In genomic region chr13:46176756-46177155, GRCh38 we compare ENCODE assay signal across 8 cellular contexts. TPM values are rescaled to one million over a fixed set of nuclear protein-coding genes. Genes with fewer than 3 reads are reported as not detected.
DNase-seq lines count a peak whose midpoint lies in the region; ATAC-seq, FAIRE-seq and TF ChIP-seq lines count a peak whose summit lies in the region.

No MANE protein-coding gene starts in this region.

- peak overlapping the region; percentile 54 for H3K27ac ChIP-seq in suprapubic skin

- peak overlapping the region; percentile 98 for H3K27ac Mint-ChIP-seq in activated naive CD4-positive, alpha-beta T cell treated with anti-CD3 and anti-CD28 coated beads for 36 hours
- H3K27ac Mint-ChIP-seq in activated T-helper 1 cell treated with anti-CD3 and anti-CD28 coated beads, Interleukin-12 subunit alpha, Interleukin-12 subunit beta, Interleukin-2, Interleukin-4 antibody, amounts not matched to agents 30 ng/mL and 10 ng/mL and 1 ng/mL, durations not matched to agents 14 hours and 24 hours and 36 hours = peak overlapping the region; percentile 86

- CTCF ChIA-PET in activated naive CD4-positive, alpha-beta T cell treated with anti-CD3 and anti-CD28 coated beads for 36 hours (lab: Charles Lee) = interaction anchor here (0.7 to 11.2 kb wide), 3 partner anchors 17 to 34 kb away, joined by 3 to 106 read pairs (median 3); no protein-coding TSS in a partner anchor

- H3K27me3 Mint-ChIP-seq in activated naive CD4-positive, alpha-beta T cell treated with anti-CD3 and anti-CD28 coated beads for 36 hours (ENCODE audit: low read depth) = no peaks in the 10 kb centered on the region
- no peaks in the 10 kb centered on the region for H3K27me3 Mint-ChIP-seq in activated T-helper 1 cell treated with anti-CD3 and anti-CD28 coated beads, Interleukin-12 subunit alpha, Interleukin-12 subunit beta, Interleukin-2, Interleukin-4 antibody, amounts not matched to agents 30 ng/mL and 10 ng/mL and 1 ng/mL, durations not matched to agents 14 hours and 24 hours and 36 hours (ENCODE audit: insufficient read depth)

- 65% methylated on average over 3 of the region's 3 CpGs for WGBS in suprapubic skin

- intact Hi-C loops in activated naive CD4-positive, alpha-beta T cell treated with anti-CD3 and anti-CD28 coated beads for 36 hours (cut with micrococcal nuclease) = loop anchor here (10.0 kb wide), 2 partner anchors 418 to 1978 kb away; no protein-coding TSS in a partner anchor
- intact Hi-C loops in activated T-helper 1 cell treated with anti-CD3 and anti-CD28 coated beads, Interleukin-12 subunit alpha, Interleukin-12 subunit beta, Interleukin-2, Interleukin-4 antibody, amounts not matched to agents 30 ng/mL and 10 ng/mL and 1 ng/mL, durations not matched to agents 14 hours and 24 hours and 36 hours (cut with micrococcal nuclease) = loop anchor here (1.0 to 10.0 kb wide), 5 partner anchors 11 to 1602 kb away; partner anchors contain the start of genes ESD and TSC22D1

- peaks cover 56% of the 10 kb centered on the region for H3K4me1 Mint-ChIP-seq in activated naive CD4-positive, alpha-beta T cell treated with anti-CD3 and anti-CD28 coated beads for 36 hours (ENCODE audit: low read depth)
- peaks cover 73% of the 10 kb centered on the region for H3K4me1 Mint-ChIP-seq in activated T-helper 1 cell treated with anti-CD3 and anti-CD28 coated beads, Interleukin-12 subunit alpha, Interleukin-12 subunit beta, Interleukin-2, Interleukin-4 antibody, amounts not matched to agents 30 ng/mL and 10 ng/mL and 1 ng/mL, durations not matched to agents 14 hours and 24 hours and 36 hours (ENCODE audit: low read depth)

- H3K4me1 ChIP-seq in suprapubic skin = no peaks in the 10 kb centered on the region

- H3K4me3 ChIP-seq in suprapubic skin = peak overlapping the region; percentile 21

- no peak for TF ChIP-seq CTCF in suprapubic skin (IDR thresholded peaks at IDR 0.05)

- no peak for TF ChIP-seq POLR2A in suprapubic skin (IDR thresholded peaks at IDR 0.05)
- TF ChIP-seq POLR2A in H54 (IDR thresholded peaks at IDR 0.05; ENCODE audit: low read depth, low read length) = no peak

- H3K9me3 ChIP-seq in suprapubic skin = no peaks in the 10 kb centered on the region

- H3K9me3 Mint-ChIP-seq in activated naive CD4-positive, alpha-beta T cell treated with anti-CD3 and anti-CD28 coated beads for 36 hours = no peaks in the 10 kb centered on the region
- H3K9me3 Mint-ChIP-seq in activated T-helper 1 cell treated with anti-CD3 and anti-CD28 coated beads, Interleukin-12 subunit alpha, Interleukin-12 subunit beta, Interleukin-2, Interleukin-4 antibody, amounts not matched to agents 30 ng/mL and 10 ng/mL and 1 ng/mL, durations not matched to agents 14 hours and 24 hours and 36 hours = no peaks in the 10 kb centered on the region

- DNase-seq in activated naive CD4-positive, alpha-beta T cell treated with anti-CD3 and anti-CD28 coated beads for 36 hours = no peak
- DNase-seq in activated naive CD4-positive, alpha-beta T cell (lab: John Stamatoyannopoulos, UW) = no peak
- DNase-seq in activated T-helper 1 cell treated with anti-CD3 and anti-CD28 coated beads, Interleukin-12 subunit alpha, Interleukin-12 subunit beta, Interleukin-2, Interleukin-4 antibody, amounts not matched to agents 30 ng/mL and 10 ng/mL and 1 ng/mL, durations not matched to agents 14 hours and 24 hours and 36 hours (ENCODE audit: low spot score) = no peak
- no peak for DNase-seq in suprapubic skin (ENCODE audit: low spot score in 2 of 2)
- no peak for DNase-seq in H54 (ENCODE audit: insufficient read length, low spot score)
- no peak for DNase-seq in AG08396 (ENCODE audit: low spot score)

- ATAC-seq in HG03354 (IDR thresholded peaks at IDR 0.05; ENCODE audit: poor library complexity, severe bottlenecking, unreplicated experiment) (peak; percentile 42), HG03439 (IDR thresholded peaks at IDR 0.05; ENCODE audit: unreplicated experiment) (no peak)

- no peak for FAIRE-seq in H54 (lab: Jason Lieb, UNC)

- no peaks in the 10 kb centered on the region for H3K36me3 ChIP-seq in suprapubic skin

- no peaks in the 10 kb centered on the region for H3K27me3 ChIP-seq in suprapubic skin

- TF ChIP-seq EP300 in suprapubic skin (IDR thresholded peaks at IDR 0.05) = no peak

- H3K4me3 Mint-ChIP-seq in activated naive CD4-positive, alpha-beta T cell treated with anti-CD3 and anti-CD28 coated beads for 36 hours = peak overlapping the region; percentile 72
- H3K4me3 Mint-ChIP-seq in activated T-helper 1 cell treated with anti-CD3 and anti-CD28 coated beads, Interleukin-12 subunit alpha, Interleukin-12 subunit beta, Interleukin-2, Interleukin-4 antibody, amounts not matched to agents 30 ng/mL and 10 ng/mL and 1 ng/mL, durations not matched to agents 14 hours and 24 hours and 36 hours = peak overlapping the region; percentile 97

- H3K36me3 Mint-ChIP-seq in activated naive CD4-positive, alpha-beta T cell treated with anti-CD3 and anti-CD28 coated beads for 36 hours (ENCODE audit: low read depth) = peaks cover 70% of the 10 kb centered on the region
- peaks cover 58% of the 10 kb centered on the region for H3K36me3 Mint-ChIP-seq in activated T-helper 1 cell treated with anti-CD3 and anti-CD28 coated beads, Interleukin-12 subunit alpha, Interleukin-12 subunit beta, Interleukin-2, Interleukin-4 antibody, amounts not matched to agents 30 ng/mL and 10 ng/mL and 1 ng/mL, durations not matched to agents 14 hours and 24 hours and 36 hours (ENCODE audit: low read depth)

RNA-seq across cellular contexts. Expression of gene LCP1, which starts 5.2 kb away (rescaled TPM):
- 1,000 to 10,000 TPM; 1,008 to 1,043 TPM for total RNA-seq in activated naive CD4-positive, alpha-beta T cell treated with anti-CD3 and anti-CD28 coated beads for 36 hours
- total RNA-seq in activated T-helper 1 cell treated with anti-CD3 and anti-CD28 coated beads, Interleukin-12 subunit alpha, Interleukin-12 subunit beta, Interleukin-2, Interleukin-4 antibody, amounts not matched to agents 30 ng/mL and 10 ng/mL and 1 ng/mL, durations not matched to agents 14 hours and 24 hours and 36 hours = 758 and 774 TPM in 2 replicates
- total RNA-seq in suprapubic skin = 10 to 100 TPM; 16.1 to 50.2 (median 27.4) TPM

RNA-seq across cellular contexts. Expression of gene LRRC63, which starts 35.0 kb away (rescaled TPM):
- under 1 TPM; 0.24 to 0.32 TPM for total RNA-seq in activated naive CD4-positive, alpha-beta T cell treated with anti-CD3 and anti-CD28 coated beads for 36 hours
- 0.13 and 0.17 TPM in 2 replicates for total RNA-seq in activated T-helper 1 cell treated with anti-CD3 and anti-CD28 coated beads, Interleukin-12 subunit alpha, Interleukin-12 subunit beta, Interleukin-2, Interleukin-4 antibody, amounts not matched to agents 30 ng/mL and 10 ng/mL and 1 ng/mL, durations not matched to agents 14 hours and 24 hours and 36 hours
- total RNA-seq in suprapubic skin = not detected

Comparison
In these comparisons a context has a peak if more than half of its experiments do, and no peak if none do; other contexts are left out.
1. RNA of gene LCP1, which starts 5.2 kb away (total RNA-seq): 1,008 to 1,043 TPM in activated naive CD4-positive, alpha-beta T cell treated with anti-CD3 and anti-CD28 coated beads for 36 hours and 758 to 774 TPM in activated T-helper 1 cell treated with anti-CD3 and anti-CD28 coated beads, Interleukin-12 subunit alpha, Interleukin-12 subunit beta, Interleukin-2, Interleukin-4 antibody, amounts not matched to agents 30 ng/mL and 10 ng/mL and 1 ng/mL, durations not matched to agents 14 hours and 24 hours and 36 hours; 16.1 to 50.2 TPM in suprapubic skin; every median in the first group is over 10 times any median in the second.